In the genomic region with DNA sequence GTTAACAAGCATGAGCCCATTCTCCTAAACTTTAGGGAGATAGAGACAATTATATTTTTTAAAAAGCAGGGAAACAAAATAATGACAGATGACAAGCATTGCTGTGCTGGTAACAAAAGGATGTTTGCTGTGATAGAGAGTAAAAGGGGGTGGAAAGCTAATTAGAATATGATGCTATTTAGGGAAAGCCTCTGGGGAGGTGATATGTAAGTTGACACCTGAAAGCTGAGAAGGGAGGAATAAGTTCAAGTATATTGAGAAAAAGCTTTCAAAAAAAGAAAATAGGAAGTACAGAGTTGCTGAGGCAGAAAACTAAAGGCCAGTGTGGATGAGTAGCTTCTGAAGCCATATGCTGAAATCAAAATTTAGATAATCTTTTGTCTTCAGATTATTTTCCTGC, we compare ENCODE assay signal across 16 cellular contexts.
"Had no signal": no experiment of that assay in that cellular context is flagged by ENCODE, and none has a peak within 500 bp of the region (broad histone marks: within the 10 kb centered on the region; RNA-seq: fewer than 3 reads in every experiment).

No MANE protein-coding gene starts in this region.

- H3K36me3 Mint-ChIP-seq: activated naive CD8-positive, alpha-beta T cell had no signal

- H3K36me3 ChIP-seq: brain microvascular endothelial cell, left lung had no signal

- H3K27ac Mint-ChIP-seq: activated naive CD8-positive, alpha-beta T cell; endodermal cell; nephron progenitor cell had no signal

- H3K27me3 ChIP-seq: brain microvascular endothelial cell, left lung had no signal

- H3K4me3 ChIP-seq: left lung, psoas muscle had no signal

- H3K4me1 ChIP-seq: left lung, psoas muscle had no signal

- DNase-seq: activated CD4-positive, alpha-beta T cell treated with anti-CD3 and anti-CD28 coated beads, Interleukin-2, amount 50 U/mL, for 4 hours; activated effector memory CD4-positive, alpha-beta T cell treated with anti-CD3 and anti-CD28 coated beads, Interleukin-2, amount 50 U/mL, for 16 hours; activated T-cell treated with anti-CD3 and anti-CD28 coated beads, Interleukin-2, amount 50 U/mL, for 4 hours; brain microvascular endothelial cell; cerebellar nuclear complex; endodermal cell; erythroblast; left lung; mesenchymal stem cell; nephron progenitor cell; psoas muscle; stimulated activated naive CD8-positive, alpha-beta T cell treated with anti-CD3 and anti-CD28 coated beads, Interleukin-15, Interleukin-2, amounts not matched to agents 100 U/mL and 50 U/mL, for 24 hours; T-helper 2 cell had no signal

- H3K4me3 Mint-ChIP-seq: activated naive CD8-positive, alpha-beta T cell; activated T-cell treated with anti-CD3 and anti-CD28 coated beads, Interleukin-2, amount 50 U/mL, for 4 hours; endodermal cell; nephron progenitor cell had no signal

- H3K27ac ChIP-seq: brain microvascular endothelial cell, left lung, psoas muscle had no signal

- ATAC-seq: activated CD4-positive, CD25-positive, alpha-beta regulatory T cell treated with anti-CD3 and anti-CD28 coated beads, Interleukin-2, amount 50 U/mL, for 24 hours; activated T-cell treated with anti-CD3 and anti-CD28 coated beads, Interleukin-2, amount 50 U/mL, for 4 hours; left lung; psoas muscle; sciatic nerve; stimulated activated naive CD8-positive, alpha-beta T cell treated with anti-CD3 and anti-CD28 coated beads, Interleukin-15, Interleukin-2, amounts not matched to agents 100 U/mL and 50 U/mL, for 24 hours had no signal
